Comparison of ENCODE assay signal across 28 cellular contexts in genomic region chr6:146441907-146442306, GRCh38.
"Had no signal": no experiment of that assay in that cellular context is flagged by ENCODE, and none has a peak within 500 bp of the region (broad histone marks: within the 10 kb centered on the region; RNA-seq: fewer than 3 reads in every experiment).

No MANE protein-coding gene starts in this region.

- H3K4me1 Mint-ChIP-seq: mesothelial cell of epicardium, naive B cell had no signal

- H3K9me3 Mint-ChIP-seq: dendritic cell treated with granulocyte-macrophage colony-stimulating factor and Interleukin-4, amounts not matched to agents 40 ng/mL and 50 ng/mL, for 4 days; endodermal cell; mesothelial cell of epicardium had no signal

- DNase-seq: colonic mucosa; cortex of kidney; effector CD8-positive, alpha-beta T cell; effector memory CD8-positive, alpha-beta T cell; endodermal cell; erythroblast; esophagus squamous epithelium; foreskin fibroblast; foreskin melanocyte; gastrocnemius medialis; glutamatergic neuron; head of caudate nucleus; heart right ventricle; hippocampal formation; left cardiac atrium; left lung; left ventricle myocardium superior; lower lobe of right lung; mesenchymal stem cell; mucosa of descending colon; naive B cell had no signal

- H3K27ac Mint-ChIP-seq: dendritic cell treated with granulocyte-macrophage colony-stimulating factor and Interleukin-4, amounts not matched to agents 40 ng/mL and 50 ng/mL, for 4 days; effector memory CD8-positive, alpha-beta T cell; endodermal cell; mesothelial cell of epicardium; naive B cell had no signal

- H3K27ac ChIP-seq: colonic mucosa, epithelial cell of prostate, esophagus squamous epithelium, gastrocnemius medialis, heart right ventricle, left lung, lower lobe of right lung had no signal

- ATAC-seq: effector memory CD8-positive, alpha-beta T cell; esophagus mucosa; gastrocnemius medialis; heart right ventricle; left cardiac atrium; left lung; left ventricle myocardium superior; lower lobe of right lung; mucosa of descending colon had no signal

- H3K27me3 ChIP-seq: colonic mucosa, esophagus squamous epithelium, gastrocnemius medialis, left lung had no signal

- H3K4me1 ChIP-seq: colonic mucosa, esophagus squamous epithelium, gastrocnemius medialis, heart right ventricle, left lung, lower lobe of right lung had no signal

- H3K27me3 Mint-ChIP-seq: dendritic cell treated with granulocyte-macrophage colony-stimulating factor and Interleukin-4, amounts not matched to agents 40 ng/mL and 50 ng/mL, for 4 days; effector memory CD8-positive, alpha-beta T cell had no signal

- H3K36me3 ChIP-seq: colonic mucosa, esophagus squamous epithelium, gastrocnemius medialis, heart right ventricle, left lung, lower lobe of right lung had no signal

- H3K4me3 ChIP-seq: colonic mucosa, esophagus squamous epithelium, gastrocnemius medialis, heart right ventricle, left lung, lower lobe of right lung, mucosa of descending colon had no signal

- H3K4me3 Mint-ChIP-seq: dendritic cell treated with granulocyte-macrophage colony-stimulating factor and Interleukin-4, amounts not matched to agents 40 ng/mL and 50 ng/mL, for 4 days; effector memory CD8-positive, alpha-beta T cell; endodermal cell; mesothelial cell of epicardium; naive B cell had no signal

- FAIRE-seq: endometrium, islet of Langerhans, keratinocyte had no signal

- H3K36me3 Mint-ChIP-seq: mesothelial cell of epicardium, naive B cell had no signal

- H3K9me3 ChIP-seq: colonic mucosa, esophagus squamous epithelium, gastrocnemius medialis, heart right ventricle, left lung, lower lobe of right lung, mucosa of descending colon had no signal
